ENCODE assay signal across 17 cellular contexts in the genomic region with DNA sequence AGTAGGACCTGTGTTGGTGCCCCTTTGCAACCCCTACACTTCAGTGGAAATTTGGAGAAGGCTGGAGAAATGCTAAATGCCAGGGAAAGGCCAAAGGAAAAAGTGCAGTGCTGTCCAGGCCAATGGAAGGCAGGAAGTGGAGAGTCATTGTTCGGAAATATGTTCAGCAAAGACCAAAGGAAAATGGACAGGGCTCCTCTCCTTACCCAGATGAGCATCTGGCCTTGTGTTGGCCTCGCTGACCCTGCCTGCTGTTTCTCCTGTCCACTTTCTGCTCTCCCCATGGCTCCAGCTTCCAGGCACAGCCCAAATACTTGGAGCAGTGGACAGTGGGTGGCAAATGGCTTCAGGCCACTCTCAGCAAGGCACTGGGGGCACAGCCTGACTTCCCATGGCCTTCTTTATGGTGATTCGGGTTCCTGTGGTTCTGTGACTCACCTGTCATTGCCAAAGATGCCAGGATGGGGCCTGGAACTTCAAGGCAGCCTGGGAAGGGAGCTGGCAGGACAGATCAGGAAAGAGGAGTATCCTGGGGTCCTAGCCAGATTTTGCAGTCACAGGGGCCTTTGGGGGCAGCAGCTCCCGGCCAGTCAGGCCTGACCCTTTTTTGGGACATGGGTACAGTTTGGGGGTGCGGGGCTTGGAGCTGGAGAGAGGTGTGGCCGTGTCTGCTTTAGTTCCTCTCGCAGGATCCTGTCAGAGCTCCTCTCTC.
"Had no signal": no experiment of that assay in that cellular context is flagged by ENCODE, and none has a peak within 500 bp of the region (broad histone marks: within the 10 kb centered on the region; RNA-seq: fewer than 3 reads in every experiment).

No MANE protein-coding gene starts in this region.

- H3K4me1 ChIP-seq: left lung, lower lobe of right lung had no signal

- H3K4me3 ChIP-seq: coronary artery, gastrocnemius medialis, left lung, lower lobe of right lung, sigmoid colon, skin epidermis, stomach, thoracic aorta, transverse colon had no signal

- H3K9me3 Mint-ChIP-seq: naive thymus-derived CD8-positive, alpha-beta T cell had no signal

- H3K4me3 Mint-ChIP-seq: naive thymus-derived CD8-positive, alpha-beta T cell had no signal

- H3K36me3 ChIP-seq: gastrocnemius medialis, left lung, lower lobe of right lung, sigmoid colon, stomach, thoracic aorta, transverse colon had no signal

- H3K9me3 ChIP-seq: gastrocnemius medialis, left lung, lower lobe of right lung, sigmoid colon, stomach, thoracic aorta, transverse colon had no signal

- ATAC-seq: esophagus mucosa; gastrocnemius medialis; left lung; lower lobe of right lung; naive thymus-derived CD8-positive, alpha-beta T cell had no signal

- H3K27ac Mint-ChIP-seq: naive thymus-derived CD8-positive, alpha-beta T cell had no signal

- H3K4me1 Mint-ChIP-seq: naive thymus-derived CD8-positive, alpha-beta T cell had no signal

- DNase-seq: central memory CD4-positive, alpha-beta T cell; effector memory CD4-positive, alpha-beta T cell; gastrocnemius medialis; left lung; lower lobe of right lung; mesendoderm; naive thymus-derived CD8-positive, alpha-beta T cell; sigmoid colon; stimulated activated CD4-positive, alpha-beta T cell treated with anti-CD3 and anti-CD28 coated beads, Interleukin-2, amount 100 ng/mL, for 24 hours; stimulated activated naive CD4-positive, alpha-beta T cell; stomach; substantia nigra; transverse colon had no signal
